In the genomic region with DNA sequence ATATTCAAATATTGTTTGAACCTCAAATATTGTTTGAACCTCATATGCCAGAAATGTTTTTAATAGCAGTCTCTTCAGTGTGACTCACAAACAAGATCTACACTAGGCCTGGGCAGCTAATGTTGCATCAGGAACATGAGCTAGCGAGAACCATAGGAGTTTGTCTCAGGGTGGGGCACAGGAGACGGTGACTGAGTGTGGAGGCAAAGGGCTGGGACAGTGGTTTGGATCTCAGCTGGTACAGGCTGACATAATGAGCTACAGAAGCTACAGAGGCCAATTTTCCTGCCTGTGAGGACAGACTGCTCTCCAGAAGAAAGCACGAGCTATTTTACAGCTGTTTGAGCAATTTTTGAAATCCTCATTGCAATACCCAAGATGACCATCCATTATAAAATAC, we compare ENCODE assay signal across 26 cellular contexts.
"Had no signal": no experiment of that assay in that cellular context is flagged by ENCODE, and none has a peak within 500 bp of the region (broad histone marks: within the 10 kb centered on the region; RNA-seq: fewer than 3 reads in every experiment).

No MANE protein-coding gene starts in this region.

- ATAC-seq: activated naive CD8-positive, alpha-beta T cell treated with anti-CD3 and anti-CD28 coated beads, Interleukin-2, amount 50 U/mL, for 24 hours; body of pancreas; lower lobe of right lung; mucosa of descending colon; right lobe of liver; stimulated activated effector memory CD8-positive, alpha-beta T cell treated with anti-CD3 and anti-CD28 coated beads, Interleukin-12 subunit alpha, Interleukin-12 subunit beta, amount 100 ng/mL, for 72 hours; T-helper 17 cell had no signal

- H3K4me1 ChIP-seq: body of pancreas, esophagus muscularis mucosa, lower lobe of right lung, right lobe of liver, uterus had no signal

- H3K27ac ChIP-seq: body of pancreas, esophagus muscularis mucosa, lower lobe of right lung, right lobe of liver, thoracic aorta, uterus had no signal

- H3K4me3 ChIP-seq: body of pancreas, esophagus muscularis mucosa, lower lobe of right lung, mucosa of descending colon, right lobe of liver, thoracic aorta, uterus had no signal

- DNase-seq: activated CD4-positive, alpha-beta memory T cell treated with anti-CD3 and anti-CD28 coated beads for 36 hours; activated CD4-positive, alpha-beta T cell treated with anti-CD3 and anti-CD28 coated beads, Interleukin-2, amount 10 ng/mL, durations not matched to agents 24 days and 14 days; activated CD4-positive, CD25-positive, alpha-beta regulatory T cell treated with anti-CD3 and anti-CD28 coated beads, Interleukin-2, amount 50 U/mL, for 72 hours; activated CD8-positive, alpha-beta memory T cell treated with anti-CD3 and anti-CD28 coated beads, Interleukin-2, amount 50 U/mL, for 4 hours; activated gamma-delta T cell treated with Interleukin-2 at 50 U/mL for 16 hours; activated naive CD8-positive, alpha-beta T cell treated with anti-CD3 and anti-CD28 coated beads, Interleukin-2, amount 50 U/mL, for 24 hours; activated T-cell treated with anti-CD3 and anti-CD28 coated beads, Interleukin-2, amount 50 U/mL, for 24 hours; aorta; body of pancreas; central memory CD4-positive, alpha-beta T cell; hypothalamus; immature natural killer cell; kidney; lower lobe of right lung; mesendoderm; mucosa of descending colon; right lobe of liver; small intestine; stimulated activated CD4-positive, alpha-beta T cell treated with anti-CD3 and anti-CD28 coated beads, Interleukin-4, amount 100 ng/mL, for 24 hours; T-helper 17 cell; T1000; trophoblast cell; uterus had no signal

- H3K27me3 ChIP-seq: body of pancreas, right lobe of liver, uterus had no signal

- H3K36me3 ChIP-seq: esophagus muscularis mucosa, lower lobe of right lung, right lobe of liver, thoracic aorta, uterus had no signal

- H3K9me3 ChIP-seq: body of pancreas, esophagus muscularis mucosa, lower lobe of right lung, mucosa of descending colon, right lobe of liver, thoracic aorta, uterus had no signal
